7 cellular contexts compared by ENCODE assay signal in genomic region chr3:9915252-9916141, GRCh38. TPM values are rescaled to one million over a fixed set of nuclear protein-coding genes. Genes with fewer than 3 reads are reported as not detected.
DNase-seq lines count a peak whose midpoint lies in the region; ATAC-seq and TF ChIP-seq lines count a peak whose summit lies in the region.

No MANE protein-coding gene starts in this region.

- TF ChIP-seq CTCF in HL-60 (IDR thresholded peaks at IDR 0.05; ENCODE audit: insufficient read depth, low read length) = no peak
- TF ChIP-seq CTCF in lower lobe of right lung (IDR thresholded peaks at IDR 0.05) = peak; percentile 38

- H3K27me3 Mint-ChIP-seq in T-helper 17 cell = no peaks in the 10 kb centered on the region
- peaks cover 6% of the 10 kb centered on the region for H3K27me3 Mint-ChIP-seq in stimulated activated naive CD8-positive, alpha-beta T cell treated with anti-CD3 and anti-CD28 coated beads, Interleukin-15, Interleukin-2, amounts not matched to agents 100 ng/mL and 50 ng/mL, for 24 hours

- no peaks in the 10 kb centered on the region for H3K9me3 Mint-ChIP-seq in stimulated activated naive CD8-positive, alpha-beta T cell treated with anti-CD3 and anti-CD28 coated beads, Interleukin-15, Interleukin-2, amounts not matched to agents 100 ng/mL and 50 ng/mL, for 24 hours

- H3K27me3 ChIP-seq in HL-60 (ENCODE audit: insufficient read depth, poor library complexity, severe bottlenecking) = no peaks in the 10 kb centered on the region
- H3K27me3 ChIP-seq in lower lobe of right lung (ENCODE audit: low read depth) = no peaks in the 10 kb centered on the region

- no peak overlapping the region for H3K27ac Mint-ChIP-seq in T-helper 17 cell
- peak overlapping the region; percentile 36 for H3K27ac Mint-ChIP-seq in stimulated activated naive CD8-positive, alpha-beta T cell treated with anti-CD3 and anti-CD28 coated beads, Interleukin-15, Interleukin-2, amounts not matched to agents 100 ng/mL and 50 ng/mL, for 24 hours

- intact Hi-C loops in lower lobe of right lung (cut with DNase I) = no loop called here

- H3K9me3 ChIP-seq in T-helper 17 cell (ENCODE audit: control insufficient read depth, low read length, poor library complexity, severe bottlenecking) = no peaks in the 10 kb centered on the region
- no peaks in the 10 kb centered on the region for H3K9me3 ChIP-seq in lower lobe of right lung

- peak; percentile 47 to 84 for DNase-seq in HL-60 (ENCODE audit: low read depth in 1 of 2, low spot score in 1 of 2)
- DNase-seq in T-helper 17 cell = peak in 2 of 3 donors; percentile 15 to 25
- DNase-seq in effector CD4-positive, alpha-beta T cell = peak; percentile 5
- DNase-seq in lower lobe of right lung = peak; percentile 86

- peak; percentile 43 for ATAC-seq in T-helper 17 cell
- peak; percentile 78 for ATAC-seq in lower lobe of right lung
- no peak for ATAC-seq in HG03039 (IDR thresholded peaks at IDR 0.05; ENCODE audit: unreplicated experiment)

- peaks cover 3% of the 10 kb centered on the region for H3K36me3 ChIP-seq in lower lobe of right lung

- peak overlapping the region; percentile 82 for H3K4me3 Mint-ChIP-seq in T-helper 17 cell
- H3K4me3 Mint-ChIP-seq in stimulated activated naive CD8-positive, alpha-beta T cell treated with anti-CD3 and anti-CD28 coated beads, Interleukin-15, Interleukin-2, amounts not matched to agents 100 ng/mL and 50 ng/mL, for 24 hours = peak overlapping the region; percentile 70

- peaks cover 2% of the 10 kb centered on the region for H3K36me3 Mint-ChIP-seq in T-helper 17 cell (ENCODE audit: low read depth)
- no peaks in the 10 kb centered on the region for H3K36me3 Mint-ChIP-seq in stimulated activated naive CD8-positive, alpha-beta T cell treated with anti-CD3 and anti-CD28 coated beads, Interleukin-15, Interleukin-2, amounts not matched to agents 100 ng/mL and 50 ng/mL, for 24 hours (ENCODE audit: low read depth)

- H3K4me1 ChIP-seq in lower lobe of right lung = peaks cover 43% of the 10 kb centered on the region

- H3K4me1 Mint-ChIP-seq in T-helper 17 cell = peaks cover 14% of the 10 kb centered on the region
- peaks cover 27% of the 10 kb centered on the region for H3K4me1 Mint-ChIP-seq in stimulated activated naive CD8-positive, alpha-beta T cell treated with anti-CD3 and anti-CD28 coated beads, Interleukin-15, Interleukin-2, amounts not matched to agents 100 ng/mL and 50 ng/mL, for 24 hours (ENCODE audit: low read depth)

- H3K4me3 ChIP-seq in GM08714 (ENCODE audit: low read length) = peak overlapping the region; percentile 45; the same call in 1 of the 2 replicates
- H3K4me3 ChIP-seq in HL-60 (replicated peaks; ENCODE audit: insufficient read depth, low read length) = peak overlapping the region; percentile 38
- H3K4me3 ChIP-seq in lower lobe of right lung = peak overlapping the region; percentile 68

- H3K27ac ChIP-seq in HL-60 (replicated peaks) = peak overlapping the region; percentile 21
- H3K27ac ChIP-seq in lower lobe of right lung = peak overlapping the region; percentile 90

RNA-seq across cellular contexts. Expression of gene IL17RC, which starts 1.4 kb away (rescaled TPM):
- under 1 TPM; 0.47 to 0.92 TPM for total RNA-seq in T-helper 17 cell
- total RNA-seq in lower lobe of right lung = 27.2 TPM

RNA-seq across cellular contexts. Expression of gene IL17RE, which starts 12.8 kb away (rescaled TPM):
- total RNA-seq in T-helper 17 cell = 10 to 100 TPM; 10.1 to 12.4 TPM
- 21.5 TPM for total RNA-seq in lower lobe of right lung

RNA-seq across cellular contexts. Expression of gene CRELD1, which starts 18.1 kb away (rescaled TPM):
- total RNA-seq in T-helper 17 cell (10 to 100 TPM; 15.5 to 20.0 TPM), lower lobe of right lung (54.3 TPM)

RNA-seq across cellular contexts. Expression of gene JAGN1, which starts 25.1 kb away (rescaled TPM):
- total RNA-seq in T-helper 17 cell (10 to 100 TPM; 15.4 to 17.8 TPM), lower lobe of right lung (23.8 TPM)

RNA-seq across cellular contexts. Expression of gene CIDEC, which starts 35.4 kb away (rescaled TPM):
- not detected for total RNA-seq in T-helper 17 cell
- total RNA-seq in lower lobe of right lung = not detected

Comparison
In these comparisons a context has a peak if more than half of its experiments do, and no peak if none do; other contexts are left out.
1. DNase-seq: peak in every context shown above with its lines; median percentile 86 in lower lobe of right lung; 66 in HL-60; 20 in T-helper 17 cell; 5 in effector CD4-positive, alpha-beta T cell.
2. RNA of gene IL17RC, which starts 1.4 kb away (total RNA-seq): 27.2 TPM in lower lobe of right lung (single experiment); 0.47 to 0.92 TPM in T-helper 17 cell; every median in the first group is over 10 times any median in the second.
3. Peak in every context shown above with its lines, with median percentiles within 50 percentile points of each other: H3K4me3 ChIP-seq.